ENCODE assay signal across 24 cellular contexts in the genomic region with DNA sequence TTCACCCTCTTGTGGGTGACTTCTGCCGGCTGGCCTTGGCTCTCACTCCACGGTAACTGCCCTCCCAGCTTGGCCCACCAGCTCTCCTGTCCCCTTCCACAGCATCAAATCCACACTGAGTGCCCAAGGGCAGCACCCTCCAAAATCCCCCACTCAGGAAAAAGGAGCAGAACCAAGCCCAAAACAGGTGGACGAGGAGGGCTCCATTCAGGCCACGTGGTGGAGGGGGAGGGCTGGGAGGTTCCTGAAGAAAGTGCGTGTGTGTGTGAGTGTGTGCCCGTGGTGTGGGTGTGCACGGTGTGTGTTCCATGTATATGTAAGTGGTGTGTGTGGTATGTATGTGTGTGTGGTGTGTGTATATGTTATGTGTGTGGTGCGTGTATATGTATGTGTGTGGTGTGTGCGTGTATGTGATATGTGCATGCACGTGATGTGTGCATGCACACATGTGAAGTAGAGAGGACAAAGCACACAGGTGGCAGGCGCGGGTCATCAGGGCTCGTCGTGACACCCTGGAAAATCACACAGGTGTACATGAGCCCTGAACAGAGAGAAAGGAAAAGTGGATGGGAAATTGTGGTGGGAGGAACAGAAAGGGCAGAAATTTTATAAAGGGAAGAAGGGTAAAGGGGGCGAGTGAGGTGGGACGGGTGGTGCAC.
DNase-seq lines count a peak whose midpoint lies in the region; TF ChIP-seq lines count a peak whose summit lies in the region.
"Had no signal": no experiment of that assay in that cellular context is flagged by ENCODE, and none has a peak within 500 bp of the region (broad histone marks: within the 10 kb centered on the region; RNA-seq: fewer than 3 reads in every experiment).

No MANE protein-coding gene starts in this region.

- no peaks in the 10 kb centered on the region for H3K36me3 ChIP-seq in SJSA1
- H3K36me3 ChIP-seq in fibroblast of lung (ENCODE audit: control insufficient read depth, insufficient read depth, low read length) = no peaks in the 10 kb centered on the region
- no peaks in the 10 kb centered on the region for H3K36me3 ChIP-seq in smooth muscle cell (ENCODE audit: low read depth)
- H3K36me3 ChIP-seq in effector memory CD4-positive, alpha-beta T cell (ENCODE audit: control insufficient read depth, insufficient read depth, low read length) = no peaks in the 10 kb centered on the region
- H3K36me3 ChIP-seq: esophagus squamous epithelium, thyroid gland had no signal

- H3K27ac Mint-ChIP-seq in HFFc6 = peak overlapping the region; percentile 62; the same call in 1 of the 2 replicates
- H3K27ac Mint-ChIP-seq: activated B cell treated with CpG ODN at 0.5 μM for 24 hours; activated CD8-positive, alpha-beta T cell treated with anti-CD3 and anti-CD28 coated beads for 36 hours; brain; CD14-positive monocyte; effector memory CD8-positive, alpha-beta T cell; IgD-negative memory B cell had no signal

- no peak overlapping the region for H3K4me3 Mint-ChIP-seq in HFFc6
- H3K4me3 Mint-ChIP-seq: activated B cell treated with CpG ODN at 0.5 μM for 24 hours; activated CD8-positive, alpha-beta T cell treated with anti-CD3 and anti-CD28 coated beads for 36 hours; brain; CD14-positive monocyte; effector memory CD8-positive, alpha-beta T cell; H9; IgD-negative memory B cell had no signal

- no peaks in the 10 kb centered on the region for H4K20me1 ChIP-seq in fibroblast of lung (ENCODE audit: control insufficient read depth, extremely low read depth, insufficient read depth, low read length)
- H4K20me1 ChIP-seq in smooth muscle cell (ENCODE audit: low read depth) = peaks cover 96% of the 10 kb centered on the region

- H3K4me2 ChIP-seq in fibroblast of lung (ENCODE audit: extremely low read depth, insufficient read depth, low read length) = no peak overlapping the region
- H3K4me2 ChIP-seq in smooth muscle cell = no peak overlapping the region

- H3K4me1 ChIP-seq in SJSA1 (replicated peaks) (peaks cover 66% of the 10 kb centered on the region), fibroblast of lung (ENCODE audit: control insufficient read depth, extremely low read depth, insufficient read depth, low read length) (peaks cover 23% of the 10 kb centered on the region), smooth muscle cell (ENCODE audit: low read depth) (peaks cover 25% of the 10 kb centered on the region)
- H3K4me1 ChIP-seq in effector memory CD4-positive, alpha-beta T cell (ENCODE audit: control insufficient read depth, insufficient read depth, low read length, poor library complexity, severe bottlenecking) = no peaks in the 10 kb centered on the region

- peaks cover 78% of the 10 kb centered on the region for H3F3A ChIP-seq in smooth muscle cell (ENCODE audit: low read depth)

- no peak for TF ChIP-seq CTCF in HFFc6 (IDR thresholded peaks at IDR 0.05)
- TF ChIP-seq CTCF in fibroblast of lung (conservative IDR thresholded peaks at IDR 0.05 in 1 of 2, IDR thresholded peaks at IDR 0.05 in 1 of 2; ENCODE audit: low read depth in 1 of 2, low read length in 2 of 2) = no peak
- TF ChIP-seq CTCF in smooth muscle cell (IDR thresholded peaks at IDR 0.05; ENCODE audit: borderline replicate concordance, insufficient read depth, poor library complexity, severe bottlenecking) = no peak

- DNase-seq in HFFc6 (no peak), SJSA1 (ENCODE audit: low read depth in 1 of 2, low spot score in 2 of 2) (no peak), fibroblast of lung (ENCODE audit: low read depth in 2 of 2) (no peak), smooth muscle cell (lab: John Stamatoyannopoulos, UW; ENCODE audit: unreplicated experiment) (no peak), NCI-H2196 treated with DMSO at 0.1 percent for 48 hours (lab: John Stamatoyannopoulos, UW; ENCODE audit: unreplicated experiment) (no peak), COLO829 (ENCODE audit: low spot score) (no peak), DMS 273 (lab: John Stamatoyannopoulos, UW; ENCODE audit: unreplicated experiment) (no peak)
- DNase-seq in effector memory CD4-positive, alpha-beta T cell = no peak
- DNase-seq: activated B cell treated with CpG ODN at 0.5 μM for 24 hours; activated CD8-positive, alpha-beta T cell treated with anti-CD3 and anti-CD28 coated beads for 36 hours; activated T-cell treated with anti-CD3 and anti-CD28 coated beads, Interleukin-2, amount 50 U/mL, for 1 hour; effector memory CD8-positive, alpha-beta T cell; esophagus squamous epithelium; H9; NCI-H1105; NCI-H2081 treated with DMSO at 0.1 percent for 48 hours; NCI-H774; stimulated activated CD4-positive, alpha-beta T cell treated with anti-CD3 and anti-CD28 coated beads, Interleukin-12 subunit alpha, Interleukin-12 subunit beta, amount 100 ng/mL, for 4 hours; stimulated activated CD4-positive, alpha-beta T cell treated with anti-CD3 and anti-CD28 coated beads, Interleukin-4, amount 100 ng/mL, for 24 hours; stimulated activated naive CD4-positive, alpha-beta T cell; thyroid gland had no signal

- H3K4me1 Mint-ChIP-seq in HFFc6 (ENCODE audit: low read depth) = peaks cover 72% of the 10 kb centered on the region
- H3K4me1 Mint-ChIP-seq: activated B cell treated with CpG ODN at 0.5 μM for 24 hours, CD14-positive monocyte had no signal

- H3K4me3 ChIP-seq in SJSA1 = no peak overlapping the region
- no peak overlapping the region for H3K4me3 ChIP-seq in fibroblast of lung (replicated peaks in 1 of 4; ENCODE audit: control extremely low read depth in 1 of 4, insufficient read depth in 1 of 4, low read depth in 3 of 4, low read length in 4 of 4)
- no peak overlapping the region for H3K4me3 ChIP-seq in smooth muscle cell
- H3K4me3 ChIP-seq in effector memory CD4-positive, alpha-beta T cell (ENCODE audit: insufficient read depth, low read depth, low read length, poor library complexity, severe bottlenecking) = no peak overlapping the region
- H3K4me3 ChIP-seq: esophagus squamous epithelium, thyroid gland had no signal

- peaks cover 5% of the 10 kb centered on the region for H3K36me3 Mint-ChIP-seq in HFFc6 (ENCODE audit: low read depth)
- H3K36me3 Mint-ChIP-seq: CD14-positive monocyte, IgD-negative memory B cell had no signal

- peak overlapping the region; percentile 50 for H3K27ac ChIP-seq in SJSA1
- H3K27ac ChIP-seq in fibroblast of lung (ENCODE audit: insufficient read depth, low read length) = peak overlapping the region; percentile 59
- H3K27ac ChIP-seq in smooth muscle cell (ENCODE audit: low read depth) = peak overlapping the region; percentile 80
- no peak overlapping the region for H3K27ac ChIP-seq in effector memory CD4-positive, alpha-beta T cell (ENCODE audit: insufficient read depth, low read length, poor library complexity, severe bottlenecking)
- H3K27ac ChIP-seq: thyroid gland had no signal

- H3K27me3 ChIP-seq in SJSA1 (replicated peaks) = no peaks in the 10 kb centered on the region
- H3K27me3 ChIP-seq in fibroblast of lung (ENCODE audit: control insufficient read depth, insufficient read depth, low read length) = no peaks in the 10 kb centered on the region
- no peaks in the 10 kb centered on the region for H3K27me3 ChIP-seq in smooth muscle cell (ENCODE audit: low read depth)
- no peaks in the 10 kb centered on the region for H3K27me3 ChIP-seq in effector memory CD4-positive, alpha-beta T cell (replicated peaks; ENCODE audit: control insufficient read depth, insufficient read depth, low read length, poor library complexity, severe bottlenecking)
- H3K27me3 ChIP-seq: esophagus squamous epithelium, thyroid gland had no signal

- no peaks in the 10 kb centered on the region for H3K9me3 Mint-ChIP-seq in HFFc6
- H3K9me3 Mint-ChIP-seq: activated B cell treated with CpG ODN at 0.5 μM for 24 hours; activated CD8-positive, alpha-beta T cell treated with anti-CD3 and anti-CD28 coated beads for 36 hours; effector memory CD8-positive, alpha-beta T cell; H9 had no signal

- H3K9ac ChIP-seq in fibroblast of lung (ENCODE audit: insufficient read depth, low read length) (no peak overlapping the region), smooth muscle cell (ENCODE audit: low read depth) (no peak overlapping the region)

- 87% methylated on average over 15 of the region's 16 CpGs for WGBS in smooth muscle cell (ENCODE audit: low lambda C conversion rate)

- no peaks in the 10 kb centered on the region for H3K9me3 ChIP-seq in SJSA1 (replicated peaks)
- H3K9me3 ChIP-seq in fibroblast of lung (ENCODE audit: control insufficient read depth, insufficient read depth, low read depth, low read length) = no peaks in the 10 kb centered on the region
- no peaks in the 10 kb centered on the region for H3K9me3 ChIP-seq in smooth muscle cell (replicated peaks; ENCODE audit: low read depth)
- no peaks in the 10 kb centered on the region for H3K9me3 ChIP-seq in effector memory CD4-positive, alpha-beta T cell (ENCODE audit: control insufficient read depth, low read length)
- H3K9me3 ChIP-seq: esophagus squamous epithelium, thyroid gland had no signal

- H2AFZ ChIP-seq in fibroblast of lung (ENCODE audit: low read length) (no peak overlapping the region), smooth muscle cell (ENCODE audit: low read depth) (no peak overlapping the region)

- H3K79me2 ChIP-seq in fibroblast of lung (ENCODE audit: control insufficient read depth, insufficient read depth, low read length) (peaks cover 23% of the 10 kb centered on the region), smooth muscle cell (ENCODE audit: low read depth) (peaks cover 97% of the 10 kb centered on the region)

- peaks cover 5% of the 10 kb centered on the region; the same call in 1 of the 2 replicates for H3K27me3 Mint-ChIP-seq in HFFc6 (ENCODE audit: insufficient read depth)
- H3K27me3 Mint-ChIP-seq: brain had no signal
